In the genomic region with DNA sequence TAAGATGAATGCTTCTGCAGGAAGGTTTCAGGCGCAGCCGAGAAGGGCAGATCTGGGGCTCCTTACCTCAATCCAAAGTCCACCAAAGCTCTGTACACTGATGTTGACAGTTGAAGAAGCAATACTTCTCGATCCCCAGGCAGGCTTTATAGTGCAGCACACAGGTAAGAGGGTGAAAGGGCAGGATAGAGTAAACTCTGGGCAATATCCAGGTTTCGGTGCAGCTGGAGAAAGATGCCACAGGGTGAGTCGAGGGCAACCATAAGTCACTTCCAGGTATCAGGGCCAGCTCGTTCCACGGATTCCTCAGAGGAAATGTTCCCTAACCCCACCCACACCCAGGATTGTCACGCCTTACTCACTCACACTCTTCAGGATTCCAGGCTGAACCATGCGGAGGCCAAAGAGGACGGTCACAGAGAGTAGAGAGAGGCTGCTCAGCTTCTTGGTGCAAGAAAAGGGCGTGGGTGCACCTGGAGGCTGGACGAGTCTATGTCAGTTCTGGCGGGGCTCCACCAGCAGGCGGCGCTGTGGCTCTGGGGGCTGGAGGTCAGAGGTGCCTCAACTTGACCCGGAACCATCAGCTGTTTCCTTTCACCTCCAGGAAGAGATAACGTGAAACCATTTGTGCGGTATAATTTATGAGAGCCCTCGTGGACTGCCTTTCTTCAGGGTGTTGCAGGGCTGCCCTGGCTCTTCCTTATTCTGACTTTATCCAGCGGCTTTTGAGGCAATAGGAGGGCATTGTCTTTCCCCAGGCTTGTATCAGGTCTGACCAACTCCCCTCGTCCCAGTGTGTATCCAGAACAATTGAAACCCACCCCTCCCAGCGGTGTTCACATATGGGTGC, we compare ENCODE assay signal across 8 cellular contexts. TPM values are rescaled to one million over a fixed set of nuclear protein-coding genes. Genes with fewer than 3 reads are reported as not detected.
DNase-seq lines count a peak whose midpoint lies in the region; ATAC-seq and TF ChIP-seq lines count a peak whose summit lies in the region.

No MANE protein-coding gene starts in this region.

- H3K9me3 ChIP-seq in mucosa of descending colon (no peaks in the 10 kb centered on the region), thoracic aorta (no peaks in the 10 kb centered on the region)

- H3K36me3 Mint-ChIP-seq in chondrocyte (ENCODE audit: low read depth) = no peaks in the 10 kb centered on the region

- H3K36me3 ChIP-seq in mucosa of descending colon (ENCODE audit: low read depth) (no peaks in the 10 kb centered on the region), thoracic aorta (no peaks in the 10 kb centered on the region)

- no peaks in the 10 kb centered on the region for H3K9me3 Mint-ChIP-seq in chondrocyte (ENCODE audit: low read depth)

- H3K27ac Mint-ChIP-seq in chondrocyte (ENCODE audit: unreplicated experiment) = no peak overlapping the region

- intact Hi-C loops in mucosa of descending colon (cut with DNase I, micrococcal nuclease) = no loop called here

- no peaks in the 10 kb centered on the region for H3K4me1 Mint-ChIP-seq in chondrocyte (ENCODE audit: low read depth)

- H3K27me3 ChIP-seq in thoracic aorta (replicated peaks; ENCODE audit: insufficient read depth) = no peaks in the 10 kb centered on the region

- ATAC-seq in mucosa of descending colon (peak; percentile 96), thoracic aorta (ENCODE audit: insufficient number of reproducible peaks, low FRiP score, low read depth) (no peak), HG02840 (IDR thresholded peaks at IDR 0.05; ENCODE audit: low FRiP score, unreplicated experiment) (no peak)

- H3K4me3 Mint-ChIP-seq in chondrocyte (ENCODE audit: unreplicated experiment) = no peak overlapping the region

- H3K4me3 ChIP-seq in WI38 (ENCODE audit: low read depth, low read length) (no peak overlapping the region), mucosa of descending colon (no peak overlapping the region), thoracic aorta (no peak overlapping the region)

- no peak overlapping the region for H3K27ac ChIP-seq in thoracic aorta

- TF ChIP-seq CTCF in WI38 (IDR thresholded peaks at IDR 0.05; ENCODE audit: low read depth, low read length) (peak; percentile 70), chondrocyte (IDR thresholded peaks at IDR 0.05) (peak; percentile 68), mucosa of descending colon (IDR thresholded peaks at IDR 0.05) (peak; percentile 69), thoracic aorta (IDR thresholded peaks at IDR 0.05) (peak; percentile 15)

- H3K4me1 ChIP-seq in mucosa of descending colon (ENCODE audit: low read depth) (peaks cover 13% of the 10 kb centered on the region), thoracic aorta (ENCODE audit: control insufficient read depth in 1 of 2, low read depth in 2 of 2) (no peaks in the 10 kb centered on the region)

- H3K27me3 Mint-ChIP-seq in chondrocyte (ENCODE audit: low read depth) = peaks cover 20% of the 10 kb centered on the region

- DNase-seq in D341Med (ENCODE audit: low spot score) = peak; percentile 62
- peak; percentile 2 for DNase-seq in KG1 (lab: John Stamatoyannopoulos, UW)
- no peak for DNase-seq in chondrocyte (ENCODE audit: low spot score)
- DNase-seq in mucosa of descending colon = peak; percentile 87 to 93 (median 88)
- DNase-seq in thoracic aorta (ENCODE audit: low spot score) = no peak
- no peak for DNase-seq in NCI-H446 (lab: John Stamatoyannopoulos, UW)

RNA-seq across cellular contexts. Expression of a gene that starts 14.4 kb away (rescaled TPM):
- total RNA-seq in chondrocyte = not detected in 3 replicates
- total RNA-seq in mucosa of descending colon = not detected
- total RNA-seq in thoracic aorta = not detected

RNA-seq across cellular contexts. Expression of a gene that starts 23.7 kb away (rescaled TPM):
- total RNA-seq in chondrocyte (not detected in 3 replicates), mucosa of descending colon (not detected), thoracic aorta (not detected)

RNA-seq across cellular contexts. Expression of a gene that starts 36.0 kb away (rescaled TPM):
- total RNA-seq in chondrocyte = not detected in 3 replicates
- total RNA-seq in mucosa of descending colon = 100 to 1,000 TPM in 2 of 3 donors, 10 to 100 TPM in 1; 86.8 to 399 (median 294) TPM
- not detected for total RNA-seq in thoracic aorta

RNA-seq across cellular contexts. Expression of a gene that starts 37.7 kb away (rescaled TPM):
- total RNA-seq in chondrocyte (0.55 to 1.1 TPM (median 0.59 TPM) in 3 replicates), mucosa of descending colon (under 1 TPM in 2 of 3 donors, not detected in 1; 0.09 to 0.17 TPM), thoracic aorta (not detected)

Comparison
In these comparisons a context has a peak if more than half of its experiments do, and no peak if none do; other contexts are left out.
1. DNase-seq: peak in D341Med (single experiment), KG1 (single experiment) and mucosa of descending colon (3 of 3); none in chondrocyte (single experiment), thoracic aorta (single experiment) and NCI-H446 (0 of 2).
2. CTCF ChIP-seq: peak in every context shown above with its lines; median percentile 70 in WI38; 69 in mucosa of descending colon; 68 in chondrocyte; 15 in thoracic aorta.
3. RNA of a gene that starts 36.0 kb away (total RNA-seq): 86.8 to 399 TPM in mucosa of descending colon; not detected in thoracic aorta and not detected in chondrocyte; every median in the first group is over 10 times any median in the second.